9 cellular contexts compared by ENCODE assay signal in the genomic region with DNA sequence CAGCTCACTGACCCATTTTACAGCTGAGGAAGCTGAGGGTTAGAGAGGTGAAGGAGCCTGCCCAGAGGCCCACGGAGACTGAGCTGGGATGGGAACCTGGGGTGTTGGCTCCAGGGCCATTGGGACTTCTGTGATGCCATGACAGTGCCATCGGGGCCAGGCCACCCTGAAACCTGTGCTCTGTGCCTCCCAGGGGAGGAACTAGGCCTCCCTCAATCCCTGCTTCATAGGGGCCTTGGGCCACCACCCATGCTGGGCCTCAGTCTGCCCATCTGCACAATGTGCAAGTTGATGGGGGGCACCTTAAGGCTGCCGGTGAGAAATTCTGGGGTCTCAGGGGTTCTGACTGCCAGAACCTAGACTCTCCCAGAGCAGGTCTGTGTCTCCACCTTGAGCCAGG. TPM values are rescaled to one million over a fixed set of nuclear protein-coding genes. Genes with fewer than 3 reads are reported as not detected.
"Had no signal": no experiment of that assay in that cellular context is flagged by ENCODE, and none has a peak within 500 bp of the region (broad histone marks: within the 10 kb centered on the region; RNA-seq: fewer than 3 reads in every experiment).

No MANE protein-coding gene starts in this region.

- H3K4me1 Mint-ChIP-seq: IgD-negative memory B cell had no signal

- ATAC-seq: GM23338, HCT116 had no signal

- H3K4me3 ChIP-seq: GM23338, HAP-1 had no signal

- DNase-seq: H7, HFFc6, KBM-7 had no signal

- H3K9me3 Mint-ChIP-seq: GM23338, HFFc6, IgD-negative memory B cell had no signal

- H3K27ac Mint-ChIP-seq: HFFc6, IgD-negative memory B cell had no signal

- H3K36me3 ChIP-seq: HAP-1 had no signal

- H3K9me3 ChIP-seq: HAP-1 had no signal

- H3K4me3 Mint-ChIP-seq: GM23338, HFFc6, IgD-negative memory B cell had no signal

RNA-seq across cellular contexts. Expression of gene BPIFB4, which starts 24.9 kb away (rescaled TPM):
- total RNA-seq: GM23338, H4, H7, HFFc6, HT-29 had no signal
- polyA plus RNA-seq: GM23338, IgD-negative memory B cell had no signal

RNA-seq across cellular contexts. Expression of gene BPIFB3, which starts 50.6 kb away (rescaled TPM):
- total RNA-seq: GM23338, H4, H7, HFFc6, HT-29 had no signal
- polyA plus RNA-seq: GM23338, IgD-negative memory B cell had no signal
